Comparison of ENCODE assay signal across 22 cellular contexts in the genomic region with DNA sequence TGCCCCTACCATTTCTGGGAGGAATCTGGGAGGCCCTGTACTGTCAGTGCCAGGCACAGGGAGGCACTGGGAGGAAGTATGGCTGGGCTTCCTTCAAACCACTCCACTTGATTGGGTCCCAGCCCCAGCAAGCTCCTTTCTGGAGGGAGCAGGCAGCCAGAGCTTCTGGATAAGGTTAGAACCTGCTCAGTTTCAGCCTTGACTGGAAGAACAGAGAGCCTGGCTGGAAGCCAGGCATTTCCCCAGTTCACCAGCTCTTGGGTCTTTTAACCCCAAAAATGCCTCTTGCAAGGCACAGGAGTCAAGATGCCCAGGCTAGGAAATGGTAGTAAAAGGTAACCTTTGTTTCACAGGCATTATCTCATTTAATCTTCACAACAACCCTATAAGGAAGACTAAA. TPM values are rescaled to one million over a fixed set of nuclear protein-coding genes. Genes with fewer than 3 reads are reported as not detected.
DNase-seq lines count a peak whose midpoint lies in the region; ATAC-seq, FAIRE-seq and TF ChIP-seq lines count a peak whose summit lies in the region.
"Had no signal": no experiment of that assay in that cellular context is flagged by ENCODE, and none has a peak within 500 bp of the region (broad histone marks: within the 10 kb centered on the region; RNA-seq: fewer than 3 reads in every experiment).

No MANE protein-coding gene starts in this region.

- no peak for TF ChIP-seq RAD21 in SK-N-SH (IDR thresholded peaks at IDR 0.05; ENCODE audit: low read length)

- no peaks in the 10 kb centered on the region for H3K9me2 ChIP-seq in Karpas-422 (replicated peaks; ENCODE audit: insufficient read depth, low read length)
- no peaks in the 10 kb centered on the region for H3K9me2 ChIP-seq in SK-N-SH

- DNase-seq in NCI-H1105 treated with DMSO at 0.1 percent for 48 hours (lab: John Stamatoyannopoulos, UW) (peak; percentile 38), NCI-H1105 (lab: John Stamatoyannopoulos, UW) (no peak), Karpas-422 (no peak), SK-N-SH (peak; percentile 42), pancreas (peak; percentile 45 to 70 (median 60)), KG1 (lab: John Stamatoyannopoulos, UW) (no peak), HEK293T (ENCODE audit: extremely low spot score) (no peak), SHP77 (lab: John Stamatoyannopoulos, UW) (no peak)
- DNase-seq: activated CD4-positive, alpha-beta T cell treated with anti-CD3 and anti-CD28 coated beads, Interleukin-2, amount 10 ng/mL, durations not matched to agents 24 days and 14 days; activated naive CD4-positive, alpha-beta T cell treated with anti-CD3 and anti-CD28 coated beads for 36 hours; C1 segment of cervical spinal cord; H9; NCI-H510A; PC-3; stimulated activated naive CD4-positive, alpha-beta T cell had no signal

- no peak overlapping the region for H3K27ac ChIP-seq in Karpas-422 (ENCODE audit: low read length)
- H3K27ac ChIP-seq in SK-N-SH (ENCODE audit: low read depth in 2 of 2, low read length in 1 of 2): peak overlapping the region in 1 of 2 experiments; percentile 85; a peak in 2 of 4 replicates
- H3K27ac ChIP-seq in pancreas: peak overlapping the region in 3 of 4 donors; percentile 23 to 67 (median 25)

- H3K9me3 ChIP-seq in Karpas-422 (ENCODE audit: low read length) (no peaks in the 10 kb centered on the region), SK-N-SH (no peaks in the 10 kb centered on the region), pancreas (no peaks in the 10 kb centered on the region)

- TF ChIP-seq CTCF in SK-N-SH (IDR thresholded peaks at IDR 0.05): no peak
- TF ChIP-seq CTCF in pancreas (IDR thresholded peaks at IDR 0.05): no peak

- H3K4me1 ChIP-seq in Karpas-422 (ENCODE audit: low read length) (peaks cover 24% of the 10 kb centered on the region), SK-N-SH (ENCODE audit: control insufficient read depth in 1 of 2, insufficient read depth in 2 of 2, low read depth in 1 of 2, low read length in 1 of 2) (peaks cover 24% of the 10 kb centered on the region in 2 experiments; a peak in 3 of 4 replicates), pancreas (peaks cover 10 to 36% (median 15%) of the 10 kb centered on the region in 3 donors)

- CTCF ChIA-PET in SK-N-SH (lab: Yijun Ruan, JAX) (interaction anchor here (1.0 to 4.3 kb wide), 2 partner anchors 12 to 14 kb away, joined by 3 to 26 read pairs; no protein-coding TSS in a partner anchor), HEK293T (lab: Yijun Ruan, JAX) (interaction anchor here (0.6 to 0.9 kb wide), 2 partner anchors 14 to 317 kb away, joined by 4 read pairs; no protein-coding TSS in a partner anchor)

- POLR2A ChIA-PET in SK-N-SH (lab: Yijun Ruan, JAX): interaction anchor here (3.0 kb wide), 1 partner anchor 37 kb away, joined by 27 read pairs; a partner anchor contains a TSS
- POLR2A ChIA-PET in HEK293T (lab: Yijun Ruan, JAX): interaction anchor here (0.6 kb wide), 1 partner anchor 37 kb away, joined by 4 read pairs; a partner anchor contains a TSS

- H3K36me3 ChIP-seq in Karpas-422 (ENCODE audit: insufficient read depth, low read length): no peaks in the 10 kb centered on the region
- H3K36me3 ChIP-seq in SK-N-SH (replicated peaks in 1 of 2; ENCODE audit: control insufficient read depth in 1 of 2, insufficient read depth in 2 of 2, low read length in 1 of 2): no peaks in the 10 kb centered on the region
- H3K36me3 ChIP-seq in pancreas: no peaks in the 10 kb centered on the region

- H3K27me3 ChIP-seq in Karpas-422 (ENCODE audit: low read length) (no peaks in the 10 kb centered on the region), SK-N-SH (ENCODE audit: insufficient read depth) (no peaks in the 10 kb centered on the region), pancreas (no peaks in the 10 kb centered on the region)

- FAIRE-seq in pancreas (lab: Jason Lieb, UNC): no peak
- FAIRE-seq: astrocyte, colon, TTC549, urothelium cell line had no signal

- no peak overlapping the region for H2AFZ ChIP-seq in Karpas-422 (ENCODE audit: low read length)
- H2AFZ ChIP-seq in SK-N-SH (ENCODE audit: low read depth): no peak overlapping the region

- intact Hi-C loops in pancreas (cut with DNase I): no loop called here

- no peak overlapping the region for H3K9ac ChIP-seq in Karpas-422 (ENCODE audit: low read length)
- no peak overlapping the region for H3K9ac ChIP-seq in SK-N-SH

- H4K20me1 ChIP-seq in Karpas-422 (ENCODE audit: insufficient read depth, low read depth, low read length) (no peaks in the 10 kb centered on the region), SK-N-SH (ENCODE audit: insufficient read depth) (no peaks in the 10 kb centered on the region)

- H3F3A ChIP-seq in SK-N-SH (replicated peaks; ENCODE audit: insufficient read depth): peaks cover 9% of the 10 kb centered on the region

- TF ChIP-seq EP300 in SK-N-SH (IDR thresholded peaks at IDR 0.05; ENCODE audit: borderline replicate concordance in 1 of 2, low read depth in 1 of 2, low read length in 1 of 2): 0 out of 4 replicates have a peak, but pooled peaks of 1 of the 2 experiments have one; percentile 27

- ATAC-seq in pancreas: peak; percentile 19 to 57 (median 37)
- ATAC-seq: PC-3 had no signal

- peak overlapping the region; percentile 42 for H3K4me2 ChIP-seq in Karpas-422 (ENCODE audit: low read depth, low read length, poor library complexity, severe bottlenecking)
- H3K4me2 ChIP-seq in SK-N-SH: no peak overlapping the region

- no peak overlapping the region for H3K4me3 ChIP-seq in Karpas-422 (ENCODE audit: low read length)
- H3K4me3 ChIP-seq in SK-N-SH (ENCODE audit: low read depth in 2 of 2, low read length in 1 of 2): no peak overlapping the region
- no peak overlapping the region for H3K4me3 ChIP-seq in pancreas

- H3K79me2 ChIP-seq in Karpas-422 (ENCODE audit: low read length): no peaks in the 10 kb centered on the region
- H3K79me2 ChIP-seq in SK-N-SH (ENCODE audit: insufficient read depth): no peaks in the 10 kb centered on the region

TF ChIP-seq in SK-N-SH, 30 proteins besides CTCF, POLR2A, EP300 and RAD21:
- peak; percentile 43; the same call in 1 of the 2 replicates for TF ChIP-seq NFIC (IDR thresholded peaks at IDR 0.05; ENCODE audit: borderline replicate concordance)
- no peak for TF ChIP-seq CHD2 (IDR thresholded peaks at IDR 0.05; ENCODE audit: low read length, partially characterized antibody)
- TF ChIP-seq, protein P1, sequence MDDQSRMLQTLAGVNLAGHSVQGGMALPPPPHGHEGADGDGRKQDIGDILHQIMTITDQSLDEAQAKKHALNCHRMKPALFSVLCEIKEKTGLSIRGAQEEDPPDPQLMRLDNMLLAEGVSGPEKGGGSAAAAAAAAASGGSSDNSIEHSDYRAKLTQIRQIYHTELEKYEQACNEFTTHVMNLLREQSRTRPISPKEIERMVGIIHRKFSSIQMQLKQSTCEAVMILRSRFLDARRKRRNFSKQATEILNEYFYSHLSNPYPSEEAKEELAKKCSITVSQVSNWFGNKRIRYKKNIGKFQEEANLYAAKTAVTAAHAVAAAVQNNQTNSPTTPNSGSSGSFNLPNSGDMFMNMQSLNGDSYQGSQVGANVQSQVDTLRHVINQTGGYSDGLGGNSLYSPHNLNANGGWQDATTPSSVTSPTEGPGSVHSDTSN (IDR thresholded peaks at IDR 0.05): no peak
- peak; percentile 29; the same call in 1 of the 2 replicates for TF ChIP-seq TCF12 (IDR thresholded peaks at IDR 0.05)
TF ChIP-seq in SK-N-SH: peak in this region for 2.

TF ChIP-seq in HEK293T, 16 proteins besides CTCF, POLR2A, EP300 and RAD21 (continues in another document):
- TF ChIP-seq NFRKB (IDR thresholded peaks at IDR 0.05): no peak
- TF ChIP-seq FOXM1 (IDR thresholded peaks at IDR 0.05; ENCODE audit: borderline replicate concordance): no peak
- TF ChIP-seq SP1 (IDR thresholded peaks at IDR 0.05): no peak
- no peak for TF ChIP-seq SUZ12 (IDR thresholded peaks at IDR 0.05)
- no peak for TF ChIP-seq ELF4 (IDR thresholded peaks at IDR 0.05)
- no peak for TF ChIP-seq FOXA1 (IDR thresholded peaks at IDR 0.05)
- no peak for TF ChIP-seq FOXK2 (IDR thresholded peaks at IDR 0.05)
- no peak for TF ChIP-seq L3MBTL2 (conservative IDR thresholded peaks at IDR 0.05)
- TF ChIP-seq HDGF (IDR thresholded peaks at IDR 0.05; ENCODE audit: borderline replicate concordance): no peak
- no peak for TF ChIP-seq LEF1 (IDR thresholded peaks at IDR 0.05; ENCODE audit: borderline replicate concordance)
- no peak for TF ChIP-seq ZNF384 (IDR thresholded peaks at IDR 0.05)
- TF ChIP-seq TARDBP (IDR thresholded peaks at IDR 0.05): no peak
- no peak for TF ChIP-seq CTBP1 (IDR thresholded peaks at IDR 0.05; ENCODE audit: borderline replicate concordance)

RNA-seq across cellular contexts. Expression of a gene that starts 9.0 kb away (rescaled TPM):
- total RNA-seq in Karpas-422 (2014; rRNA removed; shearing (Covaris generic); ENCODE audit: low replicate concordance): 1.0 TPM in 1 of 2 replicates, not detected in the other
- polyA plus RNA-seq in SK-N-SH (2012; rRNA removed): 0.25 and 0.32 TPM in 2 replicates
- polyA plus RNA-seq in SK-N-SH (2012; cell fraction: cytosol; rRNA removed): 0.36 and 0.41 TPM in 2 replicates
- 0.21 and 0.23 TPM in 2 replicates for polyA plus RNA-seq in SK-N-SH (2012; cell fraction: nucleus; rRNA removed)
- 10 to 100 TPM; 11.9 to 20.7 (median 13.9) TPM for total RNA-seq in pancreas
- polyA plus RNA-seq in pancreas: 1 to 10 TPM; 7.0 to 8.2 TPM

RNA-seq across cellular contexts. Expression of a gene that starts 31.6 kb away (rescaled TPM):
- not detected in 2 replicates for total RNA-seq in Karpas-422 (2014; rRNA removed; shearing (Covaris generic); ENCODE audit: low replicate concordance)
- 0.10 TPM in 1 of 2 replicates, not detected in the other for polyA plus RNA-seq in SK-N-SH (2012; rRNA removed)
- 0.04 TPM in 1 of 2 replicates, not detected in the other for polyA plus RNA-seq in SK-N-SH (2012; cell fraction: cytosol; rRNA removed)
- polyA plus RNA-seq in SK-N-SH (2012; cell fraction: nucleus; rRNA removed): 0.23 and 0.45 TPM in 2 replicates
- 1 to 10 TPM in 2 of 6 donors, not detected in 4; 4.5 to 9.2 TPM for total RNA-seq in pancreas
- 1 to 10 TPM in 1 of 2 donors, under 1 TPM in 1; 0.63 to 3.3 TPM for polyA plus RNA-seq in pancreas
- total RNA-seq: A172; activated CD4-positive, alpha-beta T cell treated with anti-CD3 and anti-CD28 coated beads, Interleukin-2, amount 10 ng/mL, durations not matched to agents 24 days and 14 days; activated naive CD4-positive, alpha-beta T cell treated with anti-CD3 and anti-CD28 coated beads for 36 hours; astrocyte; fibroblast of villous mesenchyme; H9; PC-3 had no signal
- polyA plus RNA-seq: neural cell had no signal

RNA-seq across cellular contexts. Expression of a gene that starts 37.6 kb away (rescaled TPM):
- total RNA-seq in Karpas-422 (2014; rRNA removed; shearing (Covaris generic); ENCODE audit: low replicate concordance): 42.7 and 51.2 TPM in 2 replicates
- polyA plus RNA-seq in SK-N-SH (2012; rRNA removed): 23.0 and 30.0 TPM in 2 replicates
- 13.5 and 16.9 TPM in 2 replicates for polyA plus RNA-seq in SK-N-SH (2012; cell fraction: cytosol; rRNA removed)
- 73.0 and 105 TPM in 2 replicates for polyA plus RNA-seq in SK-N-SH (2012; cell fraction: nucleus; rRNA removed)
- 10 to 100 TPM; 15.9 to 26.8 (median 17.9) TPM for total RNA-seq in pancreas
- polyA plus RNA-seq in pancreas: 10 to 100 TPM; 17.8 to 27.1 TPM

RNA-seq across cellular contexts. Expression of a gene that starts 47.6 kb away (rescaled TPM):
- total RNA-seq in Karpas-422 (2014; rRNA removed; shearing (Covaris generic); ENCODE audit: low replicate concordance): 51.9 and 94.7 TPM in 2 replicates
- polyA plus RNA-seq in SK-N-SH (2012; rRNA removed) (198 and 235 TPM in 2 replicates), pancreas (100 to 1,000 TPM in 1 of 2 donors, 10 to 100 TPM in 1; 42.6 to 114 TPM)
- polyA plus RNA-seq in SK-N-SH (2012; cell fraction: cytosol; rRNA removed): 137 and 183 TPM in 2 replicates
- polyA plus RNA-seq in SK-N-SH (2012; cell fraction: nucleus; rRNA removed): 76.3 and 139 TPM in 2 replicates
- total RNA-seq in pancreas: 10 to 100 TPM; 57.7 to 80.4 (median 73.6) TPM

Comparison
In these comparisons a context has a peak if more than half of its experiments do, and no peak if none do; other contexts are left out.
1. DNase-seq: peak in NCI-H1105 treated with DMSO at 0.1 percent for 48 hours (single experiment), SK-N-SH (single experiment) and pancreas (6 of 6); none in NCI-H1105 (single experiment), Karpas-422 (single experiment), KG1 (single experiment), HEK293T (single experiment) and SHP77 (0 of 2).